ENCODE assay signal across 1 cellular context in genomic region chr15:80323285-80323684, GRCh38.
TF ChIP-seq lines count a peak whose summit lies in the region.

No MANE protein-coding gene starts in this region.

TF ChIP-seq in HCT116, 20 proteins besides CTCF, POLR2A, EP300 and RAD21 (continued from another document):
- TF ChIP-seq, protein P1, sequence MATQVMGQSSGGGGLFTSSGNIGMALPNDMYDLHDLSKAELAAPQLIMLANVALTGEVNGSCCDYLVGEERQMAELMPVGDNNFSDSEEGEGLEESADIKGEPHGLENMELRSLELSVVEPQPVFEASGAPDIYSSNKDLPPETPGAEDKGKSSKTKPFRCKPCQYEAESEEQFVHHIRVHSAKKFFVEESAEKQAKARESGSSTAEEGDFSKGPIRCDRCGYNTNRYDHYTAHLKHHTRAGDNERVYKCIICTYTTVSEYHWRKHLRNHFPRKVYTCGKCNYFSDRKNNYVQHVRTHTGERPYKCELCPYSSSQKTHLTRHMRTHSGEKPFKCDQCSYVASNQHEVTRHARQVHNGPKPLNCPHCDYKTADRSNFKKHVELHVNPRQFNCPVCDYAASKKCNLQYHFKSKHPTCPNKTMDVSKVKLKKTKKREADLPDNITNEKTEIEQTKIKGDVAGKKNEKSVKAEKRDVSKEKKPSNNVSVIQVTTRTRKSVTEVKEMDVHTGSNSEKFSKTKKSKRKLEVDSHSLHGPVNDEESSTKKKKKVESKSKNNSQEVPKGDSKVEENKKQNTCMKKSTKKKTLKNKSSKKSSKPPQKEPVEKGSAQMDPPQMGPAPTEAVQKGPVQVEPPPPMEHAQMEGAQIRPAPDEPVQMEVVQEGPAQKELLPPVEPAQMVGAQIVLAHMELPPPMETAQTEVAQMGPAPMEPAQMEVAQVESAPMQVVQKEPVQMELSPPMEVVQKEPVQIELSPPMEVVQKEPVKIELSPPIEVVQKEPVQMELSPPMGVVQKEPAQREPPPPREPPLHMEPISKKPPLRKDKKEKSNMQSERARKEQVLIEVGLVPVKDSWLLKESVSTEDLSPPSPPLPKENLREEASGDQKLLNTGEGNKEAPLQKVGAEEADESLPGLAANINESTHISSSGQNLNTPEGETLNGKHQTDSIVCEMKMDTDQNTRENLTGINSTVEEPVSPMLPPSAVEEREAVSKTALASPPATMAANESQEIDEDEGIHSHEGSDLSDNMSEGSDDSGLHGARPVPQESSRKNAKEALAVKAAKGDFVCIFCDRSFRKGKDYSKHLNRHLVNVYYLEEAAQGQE (IDR thresholded peaks at IDR 0.05; ENCODE audit: low read depth): no peak
- TF ChIP-seq JUND (IDR thresholded peaks at IDR 0.05) (no peak), EGR1 (IDR thresholded peaks at IDR 0.05; ENCODE audit: low read depth) (no peak), EZH2phosphoT487 (IDR thresholded peaks at IDR 0.05; ENCODE audit: borderline replicate concordance) (no peak), SP1 (IDR thresholded peaks at IDR 0.05; ENCODE audit: low read depth) (no peak), YY1 (IDR thresholded peaks at IDR 0.05; ENCODE audit: extremely low read depth, insufficient replicate concordance, low read depth, low read length) (no peak)
